Comparison of ENCODE assay signal across 1 cellular context in genomic region chr11:67400942-67401494, GRCh38.
TF ChIP-seq lines count a peak whose summit lies in the region.

No MANE protein-coding gene starts in this region.

TF ChIP-seq in HepG2, 621 proteins besides CTCF, POLR2A, EP300 and RAD21 (continues in another document):
- TF ChIP-seq EED (CRISPR knock-in tag; IDR thresholded peaks at IDR 0.05) (0 out of 2 replicates have a peak, but pooled peaks have one; percentile 22), HDAC1 (CRISPR knock-in tag; IDR thresholded peaks at IDR 0.05) (0 out of 2 replicates have a peak, but pooled peaks have one; percentile 41), HOXA5 (CRISPR knock-in tag; IDR thresholded peaks at IDR 0.05) (no peak), ZFP36 (IDR thresholded peaks at IDR 0.05; ENCODE audit: borderline replicate concordance, low read depth, low read length, partially characterized antibody) (no peak), ATF1 (CRISPR knock-in tag; IDR thresholded peaks at IDR 0.05) (no peak), NFYC (CRISPR knock-in tag; IDR thresholded peaks at IDR 0.05) (no peak), E2F2 (CRISPR knock-in tag; IDR thresholded peaks at IDR 0.05; ENCODE audit: borderline replicate concordance) (no peak), JARID2 (CRISPR knock-in tag; IDR thresholded peaks at IDR 0.05; ENCODE audit: insufficient replicate concordance) (no peak), IRF9 (CRISPR knock-in tag; IDR thresholded peaks at IDR 0.05; ENCODE audit: borderline replicate concordance) (0 out of 2 replicates have a peak, but pooled peaks have one; percentile 24), KLF13 (CRISPR knock-in tag; IDR thresholded peaks at IDR 0.05) (no peak), ZNF121 (CRISPR knock-in tag; IDR thresholded peaks at IDR 0.05) (no peak), ZNF749 (CRISPR knock-in tag; IDR thresholded peaks at IDR 0.05; ENCODE audit: borderline replicate concordance) (0 out of 2 replicates have a peak, but pooled peaks have one; percentile 48), CSRNP1 (CRISPR knock-in tag; IDR thresholded peaks at IDR 0.05) (peak; percentile 50), PAF1 (CRISPR knock-in tag; IDR thresholded peaks at IDR 0.05) (no peak), GLMP (CRISPR knock-in tag; IDR thresholded peaks at IDR 0.05; ENCODE audit: borderline replicate concordance) (no peak), MTF1 (CRISPR knock-in tag; IDR thresholded peaks at IDR 0.05) (no peak), ZNF850 (CRISPR knock-in tag; conservative IDR thresholded peaks at IDR 0.05) (no peak), ZSCAN9 (CRISPR knock-in tag; IDR thresholded peaks at IDR 0.05; ENCODE audit: borderline replicate concordance) (no peak), POLR2G (IDR thresholded peaks at IDR 0.05; ENCODE audit: low read depth, low read length) (no peak), PAX8 (CRISPR knock-in tag; IDR thresholded peaks at IDR 0.05; ENCODE audit: borderline replicate concordance) (0 out of 2 replicates have a peak, but pooled peaks have one; percentile 12), KDM6A (CRISPR knock-in tag; IDR thresholded peaks at IDR 0.05; ENCODE audit: low read depth) (no peak), ZNF564 (CRISPR knock-in tag; IDR thresholded peaks at IDR 0.05) (no peak), HNF1B (CRISPR knock-in tag; IDR thresholded peaks at IDR 0.05) (peak; percentile 64), ZNF607 (CRISPR knock-in tag; IDR thresholded peaks at IDR 0.05; ENCODE audit: borderline replicate concordance) (no peak), ZNF17 (CRISPR knock-in tag; IDR thresholded peaks at IDR 0.05) (no peak), SMC3 (IDR thresholded peaks at IDR 0.05; ENCODE audit: low read length) (no peak), ZNF350 (CRISPR knock-in tag; IDR thresholded peaks at IDR 0.05; ENCODE audit: borderline replicate concordance, low read depth) (peak; percentile 35; the same call in 1 of the 2 replicates), ZNF556 (CRISPR knock-in tag; IDR thresholded peaks at IDR 0.05; ENCODE audit: borderline replicate concordance) (no peak; the same call in 1 of the 2 replicates), ZNF562 (CRISPR knock-in tag; IDR thresholded peaks at IDR 0.05; ENCODE audit: borderline replicate concordance) (no peak), CEBPG (CRISPR knock-in tag; IDR thresholded peaks at IDR 0.05) (no peak), ZNF441 (CRISPR knock-in tag; IDR thresholded peaks at IDR 0.05; ENCODE audit: borderline replicate concordance) (no peak), CHD2 (IDR thresholded peaks at IDR 0.05; ENCODE audit: low read depth, low read length) (peak; percentile 33; the same call in 1 of the 2 replicates)
- TF ChIP-seq, protein P1, sequence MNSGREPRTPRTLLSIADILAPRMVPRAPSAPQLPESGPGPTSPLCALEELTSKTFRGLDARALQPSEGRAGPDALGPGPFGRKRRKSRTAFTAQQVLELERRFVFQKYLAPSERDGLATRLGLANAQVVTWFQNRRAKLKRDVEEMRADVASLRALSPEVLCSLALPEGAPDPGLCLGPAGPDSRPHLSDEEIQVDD (CRISPR knock-in tag; IDR thresholded peaks at IDR 0.05; ENCODE audit: borderline replicate concordance): no peak
- TF ChIP-seq, protein P2, sequence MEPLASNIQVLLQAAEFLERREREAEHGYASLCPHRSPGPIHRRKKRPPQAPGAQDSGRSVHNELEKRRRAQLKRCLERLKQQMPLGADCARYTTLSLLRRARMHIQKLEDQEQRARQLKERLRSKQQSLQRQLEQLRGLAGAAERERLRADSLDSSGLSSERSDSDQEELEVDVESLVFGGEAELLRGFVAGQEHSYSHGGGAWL (CRISPR knock-in tag; IDR thresholded peaks at IDR 0.05): peak; percentile 44; the same call in 1 of the 2 replicates
- TF ChIP-seq, protein P3, sequence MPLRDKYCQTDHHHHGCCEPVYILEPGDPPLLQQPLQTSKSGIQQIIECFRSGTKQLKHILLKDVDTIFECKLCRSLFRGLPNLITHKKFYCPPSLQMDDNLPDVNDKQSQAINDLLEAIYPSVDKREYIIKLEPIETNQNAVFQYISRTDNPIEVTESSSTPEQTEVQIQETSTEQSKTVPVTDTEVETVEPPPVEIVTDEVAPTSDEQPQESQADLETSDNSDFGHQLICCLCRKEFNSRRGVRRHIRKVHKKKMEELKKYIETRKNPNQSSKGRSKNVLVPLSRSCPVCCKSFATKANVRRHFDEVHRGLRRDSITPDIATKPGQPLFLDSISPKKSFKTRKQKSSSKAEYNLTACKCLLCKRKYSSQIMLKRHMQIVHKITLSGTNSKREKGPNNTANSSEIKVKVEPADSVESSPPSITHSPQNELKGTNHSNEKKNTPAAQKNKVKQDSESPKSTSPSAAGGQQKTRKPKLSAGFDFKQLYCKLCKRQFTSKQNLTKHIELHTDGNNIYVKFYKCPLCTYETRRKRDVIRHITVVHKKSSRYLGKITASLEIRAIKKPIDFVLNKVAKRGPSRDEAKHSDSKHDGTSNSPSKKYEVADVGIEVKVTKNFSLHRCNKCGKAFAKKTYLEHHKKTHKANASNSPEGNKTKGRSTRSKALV (CRISPR knock-in tag; IDR thresholded peaks at IDR 0.05): peak; percentile 30; the same call in 1 of the 2 replicates
- TF ChIP-seq, protein P4, sequence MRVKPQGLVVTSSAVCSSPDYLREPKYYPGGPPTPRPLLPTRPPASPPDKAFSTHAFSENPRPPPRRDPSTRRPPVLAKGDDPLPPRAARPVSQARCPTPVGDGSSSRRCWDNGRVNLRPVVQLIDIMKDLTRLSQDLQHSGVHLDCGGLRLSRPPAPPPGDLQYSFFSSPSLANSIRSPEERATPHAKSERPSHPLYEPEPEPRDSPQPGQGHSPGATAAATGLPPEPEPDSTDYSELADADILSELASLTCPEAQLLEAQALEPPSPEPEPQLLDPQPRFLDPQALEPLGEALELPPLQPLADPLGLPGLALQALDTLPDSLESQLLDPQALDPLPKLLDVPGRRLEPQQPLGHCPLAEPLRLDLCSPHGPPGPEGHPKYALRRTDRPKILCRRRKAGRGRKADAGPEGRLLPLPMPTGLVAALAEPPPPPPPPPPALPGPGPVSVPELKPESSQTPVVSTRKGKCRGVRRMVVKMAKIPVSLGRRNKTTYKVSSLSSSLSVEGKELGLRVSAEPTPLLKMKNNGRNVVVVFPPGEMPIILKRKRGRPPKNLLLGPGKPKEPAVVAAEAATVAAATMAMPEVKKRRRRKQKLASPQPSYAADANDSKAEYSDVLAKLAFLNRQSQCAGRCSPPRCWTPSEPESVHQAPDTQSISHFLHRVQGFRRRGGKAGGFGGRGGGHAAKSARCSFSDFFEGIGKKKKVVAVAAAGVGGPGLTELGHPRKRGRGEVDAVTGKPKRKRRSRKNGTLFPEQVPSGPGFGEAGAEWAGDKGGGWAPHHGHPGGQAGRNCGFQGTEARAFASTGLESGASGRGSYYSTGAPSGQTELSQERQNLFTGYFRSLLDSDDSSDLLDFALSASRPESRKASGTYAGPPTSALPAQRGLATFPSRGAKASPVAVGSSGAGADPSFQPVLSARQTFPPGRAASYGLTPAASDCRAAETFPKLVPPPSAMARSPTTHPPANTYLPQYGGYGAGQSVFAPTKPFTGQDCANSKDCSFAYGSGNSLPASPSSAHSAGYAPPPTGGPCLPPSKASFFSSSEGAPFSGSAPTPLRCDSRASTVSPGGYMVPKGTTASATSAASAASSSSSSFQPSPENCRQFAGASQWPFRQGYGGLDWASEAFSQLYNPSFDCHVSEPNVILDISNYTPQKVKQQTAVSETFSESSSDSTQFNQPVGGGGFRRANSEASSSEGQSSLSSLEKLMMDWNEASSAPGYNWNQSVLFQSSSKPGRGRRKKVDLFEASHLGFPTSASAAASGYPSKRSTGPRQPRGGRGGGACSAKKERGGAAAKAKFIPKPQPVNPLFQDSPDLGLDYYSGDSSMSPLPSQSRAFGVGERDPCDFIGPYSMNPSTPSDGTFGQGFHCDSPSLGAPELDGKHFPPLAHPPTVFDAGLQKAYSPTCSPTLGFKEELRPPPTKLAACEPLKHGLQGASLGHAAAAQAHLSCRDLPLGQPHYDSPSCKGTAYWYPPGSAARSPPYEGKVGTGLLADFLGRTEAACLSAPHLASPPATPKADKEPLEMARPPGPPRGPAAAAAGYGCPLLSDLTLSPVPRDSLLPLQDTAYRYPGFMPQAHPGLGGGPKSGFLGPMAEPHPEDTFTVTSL (CRISPR knock-in tag; IDR thresholded peaks at IDR 0.05; ENCODE audit: borderline replicate concordance): no peak
- TF ChIP-seq, protein P5, sequence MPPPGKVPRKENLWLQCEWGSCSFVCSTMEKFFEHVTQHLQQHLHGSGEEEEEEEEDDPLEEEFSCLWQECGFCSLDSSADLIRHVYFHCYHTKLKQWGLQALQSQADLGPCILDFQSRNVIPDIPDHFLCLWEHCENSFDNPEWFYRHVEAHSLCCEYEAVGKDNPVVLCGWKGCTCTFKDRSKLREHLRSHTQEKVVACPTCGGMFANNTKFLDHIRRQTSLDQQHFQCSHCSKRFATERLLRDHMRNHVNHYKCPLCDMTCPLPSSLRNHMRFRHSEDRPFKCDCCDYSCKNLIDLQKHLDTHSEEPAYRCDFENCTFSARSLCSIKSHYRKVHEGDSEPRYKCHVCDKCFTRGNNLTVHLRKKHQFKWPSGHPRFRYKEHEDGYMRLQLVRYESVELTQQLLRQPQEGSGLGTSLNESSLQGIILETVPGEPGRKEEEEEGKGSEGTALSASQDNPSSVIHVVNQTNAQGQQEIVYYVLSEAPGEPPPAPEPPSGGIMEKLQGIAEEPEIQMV (CRISPR knock-in tag; IDR thresholded peaks at IDR 0.05; ENCODE audit: low read depth): no peak
- TF ChIP-seq, protein P6, sequence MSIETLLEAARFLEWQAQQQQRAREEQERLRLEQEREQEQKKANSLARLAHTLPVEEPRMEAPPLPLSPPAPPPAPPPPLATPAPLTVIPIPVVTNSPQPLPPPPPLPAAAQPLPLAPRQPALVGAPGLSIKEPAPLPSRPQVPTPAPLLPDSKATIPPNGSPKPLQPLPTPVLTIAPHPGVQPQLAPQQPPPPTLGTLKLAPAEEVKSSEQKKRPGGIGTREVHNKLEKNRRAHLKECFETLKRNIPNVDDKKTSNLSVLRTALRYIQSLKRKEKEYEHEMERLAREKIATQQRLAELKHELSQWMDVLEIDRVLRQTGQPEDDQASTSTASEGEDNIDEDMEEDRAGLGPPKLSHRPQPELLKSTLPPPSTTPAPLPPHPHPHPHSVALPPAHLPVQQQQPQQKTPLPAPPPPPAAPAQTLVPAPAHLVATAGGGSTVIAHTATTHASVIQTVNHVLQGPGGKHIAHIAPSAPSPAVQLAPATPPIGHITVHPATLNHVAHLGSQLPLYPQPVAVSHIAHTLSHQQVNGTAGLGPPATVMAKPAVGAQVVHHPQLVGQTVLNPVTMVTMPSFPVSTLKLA (IDR thresholded peaks at IDR 0.05): no peak
- TF ChIP-seq, protein P7, sequence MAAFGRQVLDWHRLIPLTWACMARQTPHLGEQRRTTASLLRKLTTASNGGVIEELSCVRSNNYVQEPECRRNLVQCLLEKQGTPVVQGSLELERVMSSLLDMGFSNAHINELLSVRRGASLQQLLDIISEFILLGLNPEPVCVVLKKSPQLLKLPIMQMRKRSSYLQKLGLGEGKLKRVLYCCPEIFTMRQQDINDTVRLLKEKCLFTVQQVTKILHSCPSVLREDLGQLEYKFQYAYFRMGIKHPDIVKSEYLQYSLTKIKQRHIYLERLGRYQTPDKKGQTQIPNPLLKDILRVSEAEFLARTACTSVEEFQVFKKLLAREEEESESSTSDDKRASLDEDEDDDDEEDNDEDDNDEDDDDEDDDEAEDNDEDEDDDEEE (CRISPR knock-in tag; IDR thresholded peaks at IDR 0.05): 0 out of 2 replicates have a peak, but pooled peaks have one; percentile 38
